9 cellular contexts compared by ENCODE assay signal in the genomic region with DNA sequence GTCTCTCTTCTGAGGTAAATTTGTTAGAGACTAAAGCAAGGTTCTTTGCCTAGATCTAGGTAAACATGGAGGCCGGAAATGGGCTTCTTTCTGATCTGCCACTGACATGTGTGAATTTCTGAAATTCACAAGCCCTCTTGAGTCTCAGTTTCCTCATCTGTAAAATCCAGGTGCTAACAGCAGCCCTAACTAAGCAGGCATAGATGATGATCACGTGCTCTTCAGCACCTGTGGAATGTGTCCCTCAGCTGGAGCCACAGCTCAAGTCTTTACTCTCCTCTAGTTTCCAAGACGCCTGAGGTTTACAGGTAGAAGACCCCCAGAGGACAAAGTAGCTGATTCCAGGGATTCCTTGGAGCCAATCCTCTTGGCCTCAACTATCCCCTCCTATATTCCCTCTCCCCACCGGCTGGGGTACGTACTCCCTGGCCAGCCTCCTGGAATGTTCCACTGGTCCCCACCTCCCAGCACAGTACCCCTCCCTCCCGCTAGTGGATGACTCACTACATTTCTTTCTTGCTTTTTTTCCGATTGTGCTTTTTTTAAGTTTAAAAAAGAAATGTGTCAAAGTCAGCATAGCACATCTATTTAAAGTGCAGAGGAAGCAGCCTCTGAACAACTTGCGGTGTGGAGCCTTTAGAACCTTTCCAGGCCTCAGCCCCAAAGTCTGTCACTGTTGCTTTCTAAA.
DNase-seq lines count a peak whose midpoint lies in the region; ATAC-seq and TF ChIP-seq lines count a peak whose summit lies in the region.
"Had no signal": no experiment of that assay in that cellular context is flagged by ENCODE, and none has a peak within 500 bp of the region (broad histone marks: within the 10 kb centered on the region; RNA-seq: fewer than 3 reads in every experiment).

No MANE protein-coding gene starts in this region.

- H3K9me3 ChIP-seq in ascending aorta, result no peaks in the 10 kb centered on the region
- no peaks in the 10 kb centered on the region for H3K9me3 ChIP-seq in mucosa of stomach (ENCODE audit: control insufficient read depth, low read length)
- H3K9me3 ChIP-seq: SJSA1 had no signal

- DNase-seq in ascending aorta (ENCODE audit: low spot score in 2 of 2) (peak in 1 of 2 donors; percentile 79), middle frontal gyrus (ENCODE audit: extremely low spot score, low spot score) (no peak), NCI-H187 treated with DMSO at 0.1 percent for 48 hours (lab: John Stamatoyannopoulos, UW) (no peak), lower leg skin (ENCODE audit: low spot score in 2 of 2) (no peak), GDM1 (lab: John Stamatoyannopoulos, UW) (no peak)

- H3K27ac ChIP-seq in ascending aorta, result peak overlapping the region; percentile 92 to 97
- H3K27ac ChIP-seq: SJSA1 had no signal

- WGBS in lower leg skin, 2 donors, result 24 to 58% methylated on average over 8 of the region's 8 CpGs

- H3K27me3 ChIP-seq in ascending aorta (no peaks in the 10 kb centered on the region), mucosa of stomach (ENCODE audit: control insufficient read depth, insufficient read depth, low read length) (no peaks in the 10 kb centered on the region)
- H3K27me3 ChIP-seq: SJSA1 had no signal

- H3K4me1 ChIP-seq in ascending aorta (peaks cover 7 to 22% of the 10 kb centered on the region in 2 donors), mucosa of stomach (ENCODE audit: control insufficient read depth, insufficient read depth, low read length) (peaks cover 25% of the 10 kb centered on the region)

- H3K4me3 ChIP-seq in ascending aorta (peak overlapping the region; percentile 34 to 56), mucosa of stomach (ENCODE audit: low read length) (peak overlapping the region; percentile 22), lower leg skin (ENCODE audit: low read depth, poor library complexity, severe bottlenecking) (no peak overlapping the region)

- intact Hi-C loops in ascending aorta (cut with DNase I), result loop anchor here (2.0 kb wide), 4 partner anchors 53 to 461 kb away; partner anchors contain the start of gene CDKL5
- intact Hi-C loops in lower leg skin (cut with DNase I; ENCODE audit: low total_unique reads), result no loop called here

- ATAC-seq in GM19324 (IDR thresholded peaks at IDR 0.05; ENCODE audit: low FRiP score, unreplicated experiment), result peak; percentile 11
- ATAC-seq in HG03378 (IDR thresholded peaks at IDR 0.05; ENCODE audit: unreplicated experiment), result peak; percentile 15

- H3K36me3 ChIP-seq in ascending aorta (no peaks in the 10 kb centered on the region), mucosa of stomach (ENCODE audit: control insufficient read depth, insufficient read depth, low read length) (no peaks in the 10 kb centered on the region)
- H3K36me3 ChIP-seq: SJSA1 had no signal

- H3K9ac ChIP-seq in mucosa of stomach (ENCODE audit: low read length), result peak overlapping the region; percentile 58

- TF ChIP-seq CTCF in ascending aorta (IDR thresholded peaks at IDR 0.05), result peak in 1 of 3 experiments; percentile 9
- TF ChIP-seq CTCF in lower leg skin (IDR thresholded peaks at IDR 0.05), result no peak

- no peak for TF ChIP-seq POLR2A in lower leg skin (IDR thresholded peaks at IDR 0.05)
